ENCODE assay signal across 22 cellular contexts in the genomic region with DNA sequence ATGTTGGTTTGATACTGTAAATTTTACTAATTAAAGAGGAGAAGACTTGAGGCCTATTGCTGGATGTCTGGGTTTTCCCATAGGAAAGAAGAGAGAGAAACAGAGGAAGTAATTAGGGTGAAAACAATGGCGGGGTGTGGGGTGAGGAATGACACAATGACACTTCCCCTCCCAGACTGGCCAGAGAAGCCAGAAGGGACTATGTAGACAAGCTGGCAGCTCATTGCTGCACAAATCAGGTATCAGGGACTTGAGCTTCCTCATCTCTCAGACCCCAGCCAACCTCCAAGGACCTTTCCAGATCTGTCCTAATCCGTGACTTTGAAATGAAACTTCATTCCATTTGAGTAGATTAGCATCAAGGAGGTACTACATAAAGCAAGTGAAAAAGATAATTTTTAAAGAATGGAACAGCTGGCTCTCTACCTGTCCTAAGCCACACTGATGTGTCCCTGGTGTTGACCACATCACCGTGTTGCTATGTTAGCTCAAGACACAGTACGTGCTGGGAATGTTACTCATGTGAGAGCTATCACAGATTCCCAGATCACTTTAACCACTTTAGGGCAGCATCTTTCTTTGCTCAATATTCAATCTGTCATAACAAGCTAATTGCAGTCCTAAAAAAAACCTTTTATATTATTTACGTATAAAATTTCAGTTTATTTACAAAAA. TPM values are rescaled to one million over a fixed set of nuclear protein-coding genes. Genes with fewer than 3 reads are reported as not detected.
DNase-seq lines count a peak whose midpoint lies in the region; ATAC-seq and TF ChIP-seq lines count a peak whose summit lies in the region.
"Had no signal": no experiment of that assay in that cellular context is flagged by ENCODE, and none has a peak within 500 bp of the region (broad histone marks: within the 10 kb centered on the region; RNA-seq: fewer than 3 reads in every experiment).

No MANE protein-coding gene starts in this region.

- ATAC-seq in GM18858 (IDR thresholded peaks at IDR 0.05; ENCODE audit: unreplicated experiment), result no peak

- H4K5ac ChIP-seq in mesendoderm (ENCODE audit: low read length), result no peak overlapping the region

- H3K4me3 ChIP-seq in GM23248 (no peak overlapping the region), fibroblast of pulmonary artery (replicated peaks; ENCODE audit: low read depth, low read length) (no peak overlapping the region), neuronal stem cell (ENCODE audit: low read length in 2 of 2) (no peak overlapping the region), HAP-1 (no peak overlapping the region), mesendoderm (ENCODE audit: low read length) (no peak overlapping the region)
- H3K4me3 ChIP-seq: Peyer's patch had no signal

- H2BK15ac ChIP-seq in neuronal stem cell (ENCODE audit: low read length), result no peak overlapping the region
- no peak overlapping the region for H2BK15ac ChIP-seq in mesendoderm (replicated peaks; ENCODE audit: low read depth)

- H4K20me1 ChIP-seq in GM23248 (ENCODE audit: insufficient read depth), result no peaks in the 10 kb centered on the region

- H3K4me1 ChIP-seq in GM23248 (ENCODE audit: insufficient read depth) (0 out of 2 replicates have a peak, but pooled peaks cover 9% of the 10 kb centered on the region), neuronal stem cell (ENCODE audit: control insufficient read depth in 2 of 2, insufficient read depth in 1 of 2, low read depth in 1 of 2, low read length in 2 of 2) (peaks cover 4 to 6% of the 10 kb centered on the region in 2 donors), HAP-1 (peaks cover 9% of the 10 kb centered on the region), mesendoderm (ENCODE audit: control insufficient read depth, low read depth, low read length) (peaks cover 3% of the 10 kb centered on the region)
- H3K4me1 ChIP-seq: Peyer's patch had no signal

- H3K27ac ChIP-seq in GM23248, result no peak overlapping the region
- no peak overlapping the region for H3K27ac ChIP-seq in neuronal stem cell (replicated peaks; ENCODE audit: low read length)
- H3K27ac ChIP-seq in mesendoderm (ENCODE audit: low read depth, low read length), result no peak overlapping the region
- H3K27ac ChIP-seq: Peyer's patch had no signal

- no peaks in the 10 kb centered on the region for H3K36me3 ChIP-seq in GM23248 (ENCODE audit: low read depth)
- no peaks in the 10 kb centered on the region for H3K36me3 ChIP-seq in neuronal stem cell (replicated peaks in 1 of 2; ENCODE audit: control insufficient read depth in 2 of 2, insufficient read depth in 2 of 2, low read length in 2 of 2)
- H3K36me3 ChIP-seq in HAP-1 (replicated peaks), result no peaks in the 10 kb centered on the region
- no peaks in the 10 kb centered on the region for H3K36me3 ChIP-seq in mesendoderm (ENCODE audit: control insufficient read depth, insufficient read depth, low read length)
- H3K36me3 ChIP-seq: Peyer's patch had no signal

- H3K18ac ChIP-seq in neuronal stem cell (ENCODE audit: low read length) (no peak overlapping the region), mesendoderm (ENCODE audit: low read length) (no peak overlapping the region)

- 76 to 81% methylated on average over 5 of the region's 5 CpGs for whole genome bisulfite sequencing in GM23248 (ENCODE audit: low coverage in 1 of 2, low lambda C conversion rate in 2 of 2, missing lambda C conversion rate in 2 of 2), 2 experiments
- WGBS in neuronal stem cell (ENCODE audit: extremely low coverage in 2 of 2, insufficient read length in 2 of 2, insufficient replicate concordance in 1 of 2), 2 donors, result 100% methylated on average over 1 of the region's 5 CpGs
- WGBS in mesendoderm (ENCODE audit: extremely low coverage, insufficient coverage, low lambda C conversion rate), result 100% methylated on average over 1 of the region's 5 CpGs

- H2BK5ac ChIP-seq in neuronal stem cell (ENCODE audit: low read length) (no peak overlapping the region), mesendoderm (ENCODE audit: low read length) (no peak overlapping the region)

- H3K56ac ChIP-seq in mesendoderm (ENCODE audit: low read length), result no peak overlapping the region

- no peak overlapping the region for H3K14ac ChIP-seq in neuronal stem cell (ENCODE audit: low read length)

- no peak overlapping the region for H3K9ac ChIP-seq in GM23248
- H3K9ac ChIP-seq in neuronal stem cell (ENCODE audit: low read depth, low read length, poor library complexity), result no peak overlapping the region
- H3K9ac ChIP-seq in mesendoderm (ENCODE audit: low read length), result no peak overlapping the region
- H3K9ac ChIP-seq: SK-N-SH had no signal

- H2AFZ ChIP-seq in GM23248, result no peak overlapping the region
- H2AFZ ChIP-seq in neuronal stem cell (ENCODE audit: low read length), result no peak overlapping the region

- DNase-seq in GM23248, result peak; percentile 7
- peak; percentile 26 for DNase-seq in MV-4-11 (lab: John Stamatoyannopoulos, UW)
- peak; percentile 44 for DNase-seq in fibroblast of pulmonary artery (ENCODE audit: low read depth)
- DNase-seq in neuronal stem cell (ENCODE audit: low spot score), result no peak
- DNase-seq in HAP-1 (ENCODE audit: low spot score in 2 of 2), result no peak
- no peak for DNase-seq in Kasumi-1 (lab: John Stamatoyannopoulos, UW)
- no peak for DNase-seq in mesendoderm
- DNase-seq: AML-193, DMS 273 treated with DMSO at 0.1 percent for 48 hours, HCEC 1CT, KG1, MM.1S, NCI-H1105 treated with DMSO at 0.1 percent for 48 hours, NCI-H1694 treated with DMSO at 0.1 percent for 48 hours, NCI-H226, NCI-H524 treated with DMSO at 0.1 percent for 48 hours, Peyer's patch, Right ventricle myocardium superior, SK-N-SH had no signal

- no peaks in the 10 kb centered on the region for H3K27me3 ChIP-seq in GM23248 (replicated peaks; ENCODE audit: insufficient read depth)
- no peaks in the 10 kb centered on the region for H3K27me3 ChIP-seq in neuronal stem cell (ENCODE audit: control insufficient read depth in 3 of 3, insufficient read depth in 3 of 3, low read depth in 1 of 3, low read length in 3 of 3)
- H3K27me3 ChIP-seq in HAP-1 (ENCODE audit: low read depth), result no peaks in the 10 kb centered on the region
- H3K27me3 ChIP-seq in mesendoderm (ENCODE audit: insufficient read depth, low read length, poor library complexity), result no peaks in the 10 kb centered on the region
- H3K27me3 ChIP-seq: Peyer's patch had no signal

- no peaks in the 10 kb centered on the region for H3K9me2 ChIP-seq in GM23248 (ENCODE audit: insufficient read depth)
- H3K9me2 ChIP-seq: SK-N-SH had no signal

- H3K79me2 ChIP-seq in GM23248 (ENCODE audit: insufficient read depth) (no peaks in the 10 kb centered on the region), mesendoderm (ENCODE audit: control insufficient read depth, insufficient read depth, low read length) (no peaks in the 10 kb centered on the region)

- no peak for TF ChIP-seq CTCF in fibroblast of pulmonary artery (IDR thresholded peaks at IDR 0.05; ENCODE audit: low read length, missing control alignments)

- H3K23ac ChIP-seq in neuronal stem cell (ENCODE audit: low read depth, low read length, poor library complexity) (no peak overlapping the region), mesendoderm (ENCODE audit: low read length) (no peak overlapping the region)

- H3K4ac ChIP-seq in neuronal stem cell (ENCODE audit: low read length) (no peak overlapping the region), mesendoderm (ENCODE audit: low read depth, low read length) (no peak overlapping the region)

- in situ Hi-C loops in GM23248 (cut with MboI), result no loop called here
- in situ Hi-C loops in HAP-1 (cut with MboI; ENCODE audit: low sequenced_read_pairs), result no loop called here

- peak overlapping the region; percentile 64 for H2BK12ac ChIP-seq in neuronal stem cell (ENCODE audit: low read length)

- no peaks in the 10 kb centered on the region for H3K9me3 ChIP-seq in GM23248 (ENCODE audit: low read depth)
- no peaks in the 10 kb centered on the region for H3K9me3 ChIP-seq in neuronal stem cell (replicated peaks in 1 of 2; ENCODE audit: control insufficient read depth in 2 of 2, insufficient read depth in 1 of 2, low read depth in 1 of 2, low read length in 2 of 2)
- H3K9me3 ChIP-seq in HAP-1, result no peaks in the 10 kb centered on the region
- H3K9me3 ChIP-seq: Peyer's patch, SK-N-SH had no signal

- no peak overlapping the region for H2BK120ac ChIP-seq in neuronal stem cell (ENCODE audit: low read depth, low read length)
- H2BK120ac ChIP-seq in mesendoderm (ENCODE audit: low read depth, low read length), result no peak overlapping the region

- no peak overlapping the region for H2AK5ac ChIP-seq in neuronal stem cell (ENCODE audit: low read depth, low read length)
- H2AK5ac ChIP-seq in mesendoderm (ENCODE audit: low read length), result no peak overlapping the region

- H3K4me2 ChIP-seq in GM23248 (ENCODE audit: unreplicated experiment) (no peak overlapping the region), neuronal stem cell (ENCODE audit: insufficient read depth, low read length, poor library complexity, severe bottlenecking) (no peak overlapping the region), mesendoderm (ENCODE audit: low read length) (no peak overlapping the region)
- H3K4me2 ChIP-seq: SK-N-SH had no signal

- no peak overlapping the region for H4K8ac ChIP-seq in neuronal stem cell (ENCODE audit: low read depth, low read length)
- H4K8ac ChIP-seq in mesendoderm (ENCODE audit: low read depth, low read length), result no peak overlapping the region

- H3K79me1 ChIP-seq in neuronal stem cell (ENCODE audit: low read depth, low read length), result no peaks in the 10 kb centered on the region
- H3K79me1 ChIP-seq in mesendoderm (ENCODE audit: low read length), result no peaks in the 10 kb centered on the region

- H4K91ac ChIP-seq in neuronal stem cell (ENCODE audit: low read depth, low read length, poor library complexity), result no peak overlapping the region

- no peaks in the 10 kb centered on the region for H3F3A ChIP-seq in GM23248 (ENCODE audit: insufficient read depth)

RNA-seq across cellular contexts. Expression of a gene that starts 22.2 kb away (rescaled TPM):
- total RNA-seq in GM23248 (2014; rRNA removed; shearing (Covaris generic)), result not detected in 2 replicates
- polyA plus RNA-seq in GM23248 (2016; fragmentation: Nextera tagmentation; extraction: Ambion mirVana), result not detected in 2 replicates
- not detected for polyA plus RNA-seq in neuronal stem cell (2013, experiment 1 of 2)
- not detected for polyA plus RNA-seq in neuronal stem cell (2013, experiment 2 of 2)
- not detected for polyA plus RNA-seq in mesendoderm (2013, experiment 1 of 2)
- polyA plus RNA-seq in mesendoderm (2013, experiment 2 of 2), result not detected
- total RNA-seq: Daoy, Peyer's patch, Right ventricle myocardium superior had no signal
- polyA plus RNA-seq: CD14-positive monocyte, SK-N-SH had no signal

RNA-seq across cellular contexts. Expression of a gene that starts 55.0 kb away (rescaled TPM):
- total RNA-seq in GM23248 (2014; rRNA removed; shearing (Covaris generic)), result 1.8 and 4.6 TPM in 2 replicates
- polyA plus RNA-seq in GM23248 (2016; fragmentation: Nextera tagmentation; extraction: Ambion mirVana), result 3.0 and 3.6 TPM in 2 replicates
- polyA plus RNA-seq in neuronal stem cell (2013, experiment 1 of 2), result 1.6 TPM
- 0.36 TPM for polyA plus RNA-seq in neuronal stem cell (2013, experiment 2 of 2)
- polyA plus RNA-seq in mesendoderm (2013, experiment 1 of 2), result 0.42 TPM
- polyA plus RNA-seq in mesendoderm (2013, experiment 2 of 2), result 0.56 TPM

Comparison
In these comparisons a context has a peak if more than half of its experiments do, and no peak if none do; other contexts are left out.
1. DNase-seq: peak in GM23248 (single experiment), MV-4-11 (single experiment) and fibroblast of pulmonary artery (single experiment); none in neuronal stem cell (single experiment), HAP-1 (0 of 2), Kasumi-1 (0 of 2) and mesendoderm (single experiment).